In genomic region chr3:88061749-88062148, GRCh38 we compare ENCODE assay signal across 12 cellular contexts. TPM values are rescaled to one million over a fixed set of nuclear protein-coding genes. Genes with fewer than 3 reads are reported as not detected.
DNase-seq lines count a peak whose midpoint lies in the region; ATAC-seq, FAIRE-seq and TF ChIP-seq lines count a peak whose summit lies in the region.
"Had no signal": no experiment of that assay in that cellular context is flagged by ENCODE, and none has a peak within 500 bp of the region (broad histone marks: within the 10 kb centered on the region; RNA-seq: fewer than 3 reads in every experiment).

No MANE protein-coding gene starts in this region.

- no peak for ATAC-seq in GM18520 (IDR thresholded peaks at IDR 0.05; ENCODE audit: unreplicated experiment)
- ATAC-seq: esophagus mucosa, lower lobe of right lung had no signal

- H3K27ac ChIP-seq in breast epithelium (no peak overlapping the region), endothelial cell of umbilical vein (ENCODE audit: insufficient read depth, low read depth, low read length) (peak overlapping the region; percentile 38), subcutaneous abdominal adipose tissue (ENCODE audit: low read depth, low read length) (peak overlapping the region; percentile 10)
- H3K27ac ChIP-seq: lower lobe of right lung, suprapubic skin had no signal

- H3K36me3 ChIP-seq in breast epithelium, result no peaks in the 10 kb centered on the region
- H3K36me3 ChIP-seq in endothelial cell of umbilical vein (ENCODE audit: control insufficient read depth in 2 of 2, extremely low read depth in 1 of 2, insufficient read depth in 2 of 2, low read length in 2 of 2), result peaks cover 0 to 4% of the 10 kb centered on the region in 2 experiments
- H3K36me3 ChIP-seq in subcutaneous abdominal adipose tissue (ENCODE audit: control insufficient read depth in 5 of 5, insufficient read depth in 5 of 5, low read length in 5 of 5), result peaks cover 0 to 3% (median 0%) of the 10 kb centered on the region in 5 donors
- H3K36me3 ChIP-seq: suprapubic skin had no signal

- H3K4me2 ChIP-seq in endothelial cell of umbilical vein (ENCODE audit: insufficient read depth, low read length), result peak overlapping the region; percentile 96

- intact Hi-C loops in MCF 10A (cut with micrococcal nuclease), result no loop called here
- intact Hi-C loops in breast epithelium (cut with DNase I; ENCODE audit: low total_unique reads), result no loop called here
- intact Hi-C loops in endothelial cell of umbilical vein (cut with micrococcal nuclease), result no loop called here

- H3K27me3 ChIP-seq in breast epithelium (no peaks in the 10 kb centered on the region), endothelial cell of umbilical vein (ENCODE audit: control insufficient read depth in 2 of 2, insufficient read depth in 2 of 2, low read length in 2 of 2) (no peaks in the 10 kb centered on the region), subcutaneous abdominal adipose tissue (ENCODE audit: control insufficient read depth in 5 of 5, insufficient read depth in 4 of 5, low read length in 5 of 5) (no peaks in the 10 kb centered on the region)
- H3K27me3 ChIP-seq: suprapubic skin had no signal

- dilution Hi-C loops in endothelial cell of umbilical vein (cut with MboI; ENCODE audit: extremely low pct_ligation_motif_present, low sequenced_read_pairs), result no loop called here

- H3K4me1 ChIP-seq in breast epithelium (peaks cover 0 to 12% of the 10 kb centered on the region in 2 donors), endothelial cell of umbilical vein (ENCODE audit: control insufficient read depth, extremely low read depth, insufficient read depth, low read length) (peaks cover 29% of the 10 kb centered on the region), subcutaneous abdominal adipose tissue (ENCODE audit: control insufficient read depth in 5 of 5, insufficient read depth in 5 of 5, low read length in 5 of 5) (peaks cover 0 to 44% (median 41%) of the 10 kb centered on the region in 5 donors)

- no peak for TF ChIP-seq CTCF in MCF 10A (IDR thresholded peaks at IDR 0.05; ENCODE audit: unreplicated experiment)
- TF ChIP-seq CTCF in breast epithelium (IDR thresholded peaks at IDR 0.05), result no peak
- no peak for TF ChIP-seq CTCF in endothelial cell of umbilical vein (IDR thresholded peaks at IDR 0.05; ENCODE audit: extremely low read depth in 1 of 2, insufficient read depth in 1 of 2, low read depth in 1 of 2, low read length in 2 of 2)

- H3K79me2 ChIP-seq in endothelial cell of umbilical vein (ENCODE audit: control insufficient read depth, insufficient read depth, low read length), result peaks cover 88% of the 10 kb centered on the region

- peaks cover 14% of the 10 kb centered on the region for H3K36me3 Mint-ChIP-seq in MCF 10A (ENCODE audit: insufficient read depth, unreplicated experiment)

- peaks cover 3% of the 10 kb centered on the region for H3K9me1 ChIP-seq in endothelial cell of umbilical vein (replicated peaks; ENCODE audit: control insufficient read depth, extremely low read depth, insufficient read depth, low read length)

- H3K4me1 Mint-ChIP-seq in MCF 10A (ENCODE audit: insufficient read depth, unreplicated experiment), result peaks cover 18% of the 10 kb centered on the region

- H3K4me3 Mint-ChIP-seq in MCF 10A (ENCODE audit: unreplicated experiment), result peak overlapping the region; percentile 97

- H3K9me3 Mint-ChIP-seq in MCF 10A (ENCODE audit: unreplicated experiment), result no peaks in the 10 kb centered on the region

- no peak overlapping the region for H2AFZ ChIP-seq in endothelial cell of umbilical vein (ENCODE audit: low read depth, low read length)

- CTCF ChIA-PET in MCF 10A (lab: Yijun Ruan, JAX) (no interaction called here), endothelial cell of umbilical vein (lab: Charles Lee) (interaction anchor here (1.5 to 5.4 kb wide), 4 partner anchors 51 to 56 kb away, joined by 3 to 30 read pairs (median 9); no protein-coding TSS in a partner anchor)

- H3K27me3 Mint-ChIP-seq in MCF 10A (ENCODE audit: insufficient read depth, unreplicated experiment), result no peaks in the 10 kb centered on the region

- peaks cover 16% of the 10 kb centered on the region for H4K20me1 ChIP-seq in endothelial cell of umbilical vein (replicated peaks; ENCODE audit: control insufficient read depth, extremely low read depth, insufficient read depth, low read length)

- H3K9ac ChIP-seq in endothelial cell of umbilical vein (replicated peaks; ENCODE audit: extremely low read depth, insufficient read depth, low read length), result peak overlapping the region; percentile 94
- H3K9ac ChIP-seq in subcutaneous abdominal adipose tissue (ENCODE audit: low read length in 5 of 5), result peak overlapping the region in 2 of 5 donors; percentile 6 to 63

- peak overlapping the region; percentile 67 for H3K27ac Mint-ChIP-seq in MCF 10A (ENCODE audit: low read depth, unreplicated experiment)

- TF ChIP-seq POLR2A in breast epithelium (IDR thresholded peaks at IDR 0.05), result no peak
- no peak for TF ChIP-seq POLR2A in endothelial cell of umbilical vein (IDR thresholded peaks at IDR 0.05; ENCODE audit: low read depth, low read length)

- no peak for DNase-seq in MCF 10A (ENCODE audit: unreplicated experiment)
- DNase-seq in breast epithelium (ENCODE audit: low spot score in 2 of 2), result no peak
- DNase-seq in OCI-M1 (lab: John Stamatoyannopoulos, UW), result peak; percentile 58
- DNase-seq in endothelial cell of umbilical vein (ENCODE audit: low read depth, low spot score), result peak; percentile 47
- DNase-seq in AG08396 (ENCODE audit: low spot score), result no peak
- no peak for DNase-seq in NCI-H1105 treated with DMSO at 0.1 percent for 48 hours (lab: John Stamatoyannopoulos, UW)
- DNase-seq: lower lobe of right lung, T1000 had no signal

- POLR2A ChIA-PET in MCF 10A (lab: Yijun Ruan, JAX), result interaction anchor here (1.4 to 4.2 kb wide), 3 partner anchors 30 to 88 kb away, joined by 3 to 63 read pairs (median 37); partner anchors contain the start of gene C3orf38
- POLR2A ChIA-PET in endothelial cell of umbilical vein (lab: Charles Lee), result no interaction called here

- peak; percentile 49 for FAIRE-seq in endothelial cell of umbilical vein (lab: Jason Lieb, UNC)

- H3K4me3 ChIP-seq in breast epithelium (peak overlapping the region in 1 of 3 donors; percentile 4), endothelial cell of umbilical vein (replicated peaks in 1 of 3; ENCODE audit: insufficient read depth in 1 of 3, low read depth in 1 of 3, low read length in 3 of 3) (peak overlapping the region in 2 of 3 experiments; percentile 96 to 99), subcutaneous abdominal adipose tissue (ENCODE audit: low read depth in 1 of 5, low read length in 5 of 5) (no peak overlapping the region)
- H3K4me3 ChIP-seq: suprapubic skin had no signal

- H3K9me3 ChIP-seq in breast epithelium (no peaks in the 10 kb centered on the region), endothelial cell of umbilical vein (replicated peaks; ENCODE audit: control insufficient read depth, insufficient read depth, low read length) (no peaks in the 10 kb centered on the region), subcutaneous abdominal adipose tissue (ENCODE audit: control insufficient read depth in 5 of 5, low read length in 5 of 5) (no peaks in the 10 kb centered on the region)
- H3K9me3 ChIP-seq: lower lobe of right lung, suprapubic skin had no signal

- BruUV-seq in MCF 10A (replicated peaks; lab: Mats Ljungman, UMichigan), result no TSS peak
- no TSS peak for BruUV-seq in endothelial cell of umbilical vein (replicated peaks; lab: Mats Ljungman, UMichigan)

TF ChIP-seq in endothelial cell of umbilical vein, 7 proteins besides CTCF, POLR2A, EP300 and RAD21:
- TF ChIP-seq FOS (IDR thresholded peaks at IDR 0.05; ENCODE audit: borderline replicate concordance, insufficient read depth, low read length) (peak; percentile 36), MAX (IDR thresholded peaks at IDR 0.05; ENCODE audit: insufficient read depth, insufficient read length) (no peak)

RNA-seq across cellular contexts. Expression of gene ZNF654, which starts 2.7 kb away (rescaled TPM):
- total RNA-seq in MCF 10A (2022) (10.4 and 12.4 TPM in 2 replicates), breast epithelium (10 to 100 TPM; 15.4 to 26.3 (median 16.5) TPM), endothelial cell of umbilical vein (14.6 and 14.8 TPM in 2 replicates)
- 1.5 and 2.9 TPM in 2 replicates for polyA plus RNA-seq in endothelial cell of umbilical vein
- 2.1 and 2.8 TPM in 2 replicates for polyA plus RNA-seq in endothelial cell of umbilical vein (2011; cell fraction: cytosol; rRNA removed)
- polyA plus RNA-seq in endothelial cell of umbilical vein (2011; cell fraction: nucleus; rRNA removed), result 7.3 and 8.6 TPM in 2 replicates
- polyA plus RNA-seq in endothelial cell of umbilical vein (2012), result 5.0 and 7.6 TPM in 2 replicates
- polyA minus RNA-seq in endothelial cell of umbilical vein, result 6.3 and 9.5 TPM in 2 replicates
- polyA minus RNA-seq in endothelial cell of umbilical vein (2011; cell fraction: cytosol; rRNA and poly(A)+ RNA removed), result 2.2 TPM
- polyA minus RNA-seq in endothelial cell of umbilical vein (2011; cell fraction: nucleus; rRNA and poly(A)+ RNA removed), result 19.5 and 23.2 TPM in 2 replicates

RNA-seq across cellular contexts. Expression of gene CGGBP1, which starts 2.9 kb away (rescaled TPM):
- total RNA-seq in MCF 10A (2022) (83.4 and 96.6 TPM in 2 replicates), breast epithelium (10 to 100 TPM; 63.5 to 69.5 (median 64.2) TPM), endothelial cell of umbilical vein (69.4 and 69.7 TPM in 2 replicates)
- polyA plus RNA-seq in endothelial cell of umbilical vein, result 26.0 and 33.1 TPM in 2 replicates
- 45.1 and 55.9 TPM in 2 replicates for polyA plus RNA-seq in endothelial cell of umbilical vein (2011; cell fraction: cytosol; rRNA removed)
- polyA plus RNA-seq in endothelial cell of umbilical vein (2011; cell fraction: nucleus; rRNA removed), result 150 and 175 TPM in 2 replicates
- 36.2 and 43.2 TPM in 2 replicates for polyA plus RNA-seq in endothelial cell of umbilical vein (2012)
- 77.6 and 83.4 TPM in 2 replicates for polyA minus RNA-seq in endothelial cell of umbilical vein
- 34.2 TPM for polyA minus RNA-seq in endothelial cell of umbilical vein (2011; cell fraction: cytosol; rRNA and poly(A)+ RNA removed)
- polyA minus RNA-seq in endothelial cell of umbilical vein (2011; cell fraction: nucleus; rRNA and poly(A)+ RNA removed), result 49.4 and 73.7 TPM in 2 replicates

Comparison
In these comparisons a context has a peak if more than half of its experiments do, and no peak if none do; other contexts are left out.
1. DNase-seq: peak in OCI-M1 (single experiment) and endothelial cell of umbilical vein (single experiment); none in MCF 10A (single experiment), breast epithelium (0 of 2), AG08396 (single experiment) and NCI-H1105 treated with DMSO at 0.1 percent for 48 hours (single experiment).
2. H3K27ac ChIP-seq: peak in endothelial cell of umbilical vein (single experiment) and subcutaneous abdominal adipose tissue (single experiment); none in breast epithelium (0 of 2).
3. H3K4me3 ChIP-seq: peak in endothelial cell of umbilical vein (2 of 3); none in subcutaneous abdominal adipose tissue (0 of 5).